Comparison of ENCODE assay signal across 34 cellular contexts in the genomic region with DNA sequence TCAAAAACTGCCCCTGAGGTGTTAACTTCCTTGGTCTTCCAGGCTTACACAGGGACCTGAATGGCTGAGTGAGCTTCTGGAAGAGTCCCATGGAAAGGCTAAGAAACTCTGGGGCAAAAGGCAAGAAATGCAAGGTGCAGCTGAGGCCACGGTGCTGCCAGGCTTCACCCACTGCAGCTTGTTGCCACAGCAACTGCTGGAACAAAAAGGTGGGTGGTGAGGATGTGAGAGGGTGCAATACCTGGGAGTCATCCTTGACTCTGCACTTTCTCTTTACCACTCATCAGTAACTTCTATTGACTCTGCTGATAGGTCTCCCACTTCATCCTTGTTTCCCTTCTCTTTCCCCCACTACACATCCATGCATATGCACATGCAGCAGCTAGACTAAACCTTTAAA.
"Had no signal": no experiment of that assay in that cellular context is flagged by ENCODE, and none has a peak within 500 bp of the region (broad histone marks: within the 10 kb centered on the region; RNA-seq: fewer than 3 reads in every experiment).

No MANE protein-coding gene starts in this region.

- DNase-seq: activated CD4-positive, alpha-beta memory T cell treated with anti-CD3 and anti-CD28 coated beads, Interleukin-2, amount 10 ng/mL, durations not matched to agents 7 days and 5 days; activated CD4-positive, alpha-beta T cell treated with anti-CD3 and anti-CD28 coated beads for 1 hour; activated CD4-positive, alpha-beta T cell treated with anti-CD3 and anti-CD28 coated beads for 48 hours; activated CD4-positive, CD25-positive, alpha-beta regulatory T cell; activated CD8-positive, alpha-beta memory T cell treated with anti-CD3 and anti-CD28 coated beads for 24 hours; activated CD8-positive, alpha-beta memory T cell treated with anti-CD3 and anti-CD28 coated beads, Interleukin-2, amount 10 ng/mL, durations not matched to agents 7 days and 5 days; activated CD8-positive, alpha-beta memory T cell treated with anti-CD3 and anti-CD28 coated beads, Interleukin-2, amount 50 U/mL, for 48 hours; activated effector memory CD4-positive, alpha-beta T cell treated with anti-CD3 and anti-CD28 coated beads, Interleukin-2, amount 50 U/mL, for 16 hours; activated naive CD4-positive, alpha-beta T cell; activated naive CD4-positive, alpha-beta T cell treated with anti-CD3 and anti-CD28 coated beads, Interleukin-2, amount 50 U/mL, for 16 hours; activated naive CD8-positive, alpha-beta T cell treated with anti-CD3 and anti-CD28 coated beads for 36 hours; activated T-cell treated with anti-CD3 and anti-CD28 coated beads, Interleukin-2, amount 50 U/mL, for 48 hours; amniotic stem cell; aorta; brain microvascular endothelial cell; MM.1S; NCI-H1092 treated with DMSO at 0.1 percent for 48 hours; NCI-H1694; NCI-H1930; NCI-H2081 treated with DMSO at 0.1 percent for 48 hours; NCI-H2171 treated with DMSO at 0.1 percent for 48 hours; NCI-H2227 treated with DMSO at 0.1 percent for 48 hours; NCI-H446; NCI-H510A treated with DMSO at 0.1 percent for 48 hours; NCI-H526 treated with DMSO at 0.1 percent for 48 hours; SHP77; SJCRH30; T1000; WERI-Rb-1 had no signal

- H3K36me3 ChIP-seq: brain microvascular endothelial cell, cardiac muscle cell, SJCRH30, WERI-Rb-1 had no signal

- H3K4me2 ChIP-seq: KMS-11 had no signal

- H3K27ac ChIP-seq: brain microvascular endothelial cell, cardiac muscle cell, KMS-11, SJCRH30, SK-N-MC, WERI-Rb-1 had no signal

- H3K4me3 ChIP-seq: cardiac muscle cell, SJCRH30, SK-N-MC had no signal

- H3K4me1 ChIP-seq: SJCRH30 had no signal

- ATAC-seq: activated CD8-positive, alpha-beta memory T cell treated with anti-CD3 and anti-CD28 coated beads, Interleukin-2, amount 10 ng/mL, durations not matched to agents 7 days and 5 days; activated T-helper 17 cell treated with anti-CD3 and anti-CD28 coated beads, Interleukin-2, amount 50 U/mL, for 72 hours; Panc1 had no signal

- H3K9me3 ChIP-seq: SJCRH30 had no signal

- H3K9ac ChIP-seq: KMS-11 had no signal

- H3K27me3 ChIP-seq: brain microvascular endothelial cell, cardiac muscle cell, SJCRH30 had no signal
